Comparison of ENCODE assay signal across 9 cellular contexts in genomic region chr1:161611868-161612321, GRCh38. TPM values are rescaled to one million over a fixed set of nuclear protein-coding genes. Genes with fewer than 3 reads are reported as not detected.
DNase-seq lines count a peak whose midpoint lies in the region; ATAC-seq, FAIRE-seq and TF ChIP-seq lines count a peak whose summit lies in the region.
"Not testable (repeated sequence)": the region's sequence is repeated elsewhere in the genome, so short reads cannot be mapped to it uniquely, and the experiment has no call there.
"Had no signal": no experiment of that assay in that cellular context is flagged by ENCODE, and none has a peak within 500 bp of the region (broad histone marks: within the 10 kb centered on the region; RNA-seq: fewer than 3 reads in every experiment).

No MANE protein-coding gene starts in this region.

- TF ChIP-seq CTCF in pancreas (IDR thresholded peaks at IDR 0.05): not testable (repeated sequence)

- H3K9me3 ChIP-seq in NT2/D1 (ENCODE audit: insufficient read depth, low read length); ectodermal cell (ENCODE audit: control insufficient read depth, low read length); pancreas: not testable (repeated sequence)

- POLR2A ChIA-PET in activated CD8-positive, alpha-beta T cell treated with anti-CD3 and anti-CD28 coated beads, Interleukin-2, amount 10 ng/mL, durations not matched to agents 7 days and 5 days (lab: Charles Lee): interaction anchor here (1.2 kb wide), 1 partner anchor 137 kb away, joined by 3 read pairs; no protein-coding TSS in a partner anchor

- DNase-seq in G401 (ENCODE audit: low spot score) (peak; percentile 32), HT1080 (ENCODE audit: low read depth) (peak; percentile 53), inferior parietal cortex (ENCODE audit: extremely low spot score) (peak; percentile 40), pancreas (peak in 1 of 6 donors; percentile 8), ureter (ENCODE audit: low spot score) (peak; percentile 51)
- not testable (repeated sequence) for DNase-seq in NT2/D1 (ENCODE audit: low read depth, low spot score)
- DNase-seq in activated CD8-positive, alpha-beta T cell treated with anti-CD3 and anti-CD28 coated beads, Interleukin-2, amount 10 ng/mL, durations not matched to agents 7 days and 5 days: peak; percentile 42

- not testable (repeated sequence) for H3K9me3 Mint-ChIP-seq in activated CD8-positive, alpha-beta T cell treated with anti-CD3 and anti-CD28 coated beads, Interleukin-2, amount 10 ng/mL, durations not matched to agents 7 days and 5 days (ENCODE audit: insufficient read depth)

- H3K4me1 Mint-ChIP-seq in activated CD8-positive, alpha-beta T cell treated with anti-CD3 and anti-CD28 coated beads, Interleukin-2, amount 10 ng/mL, durations not matched to agents 7 days and 5 days (ENCODE audit: low read depth): peaks cover 27% of the 10 kb centered on the region

- WGBS in ectodermal cell, 2 experiments: 2 to 5% methylated on average over 12 to 13 of the region's 19 CpGs
- 1 to 4% methylated on average over 18 of the region's 19 CpGs for WGBS in pancreas, 2 donors

- H3K27me3 ChIP-seq in NT2/D1 (ENCODE audit: insufficient read depth, insufficient read length); ectodermal cell (ENCODE audit: control insufficient read depth, insufficient read depth, low read length, poor library complexity, severe bottlenecking); pancreas: not testable (repeated sequence)

- peaks cover 11% of the 10 kb centered on the region for H3K27me3 Mint-ChIP-seq in activated CD8-positive, alpha-beta T cell treated with anti-CD3 and anti-CD28 coated beads, Interleukin-2, amount 10 ng/mL, durations not matched to agents 7 days and 5 days (ENCODE audit: low read depth)

- not testable (repeated sequence) for ATAC-seq in activated CD8-positive, alpha-beta T cell treated with anti-CD3 and anti-CD28 coated beads, Interleukin-2, amount 10 ng/mL, durations not matched to agents 7 days and 5 days
- ATAC-seq in pancreas: peak; percentile 23 to 43 (median 38)

- in situ Hi-C loops in G401 (cut with HindIII; ENCODE audit: low sequenced_read_pairs): not testable (repeated sequence)

- H3K4me3 ChIP-seq in NT2/D1 (ENCODE audit: insufficient read length, low read depth) (peak overlapping the region; percentile 57), ectodermal cell (ENCODE audit: insufficient read depth, low read depth, low read length) (peak overlapping the region; percentile 47), pancreas (peak overlapping the region; percentile 12 to 45 (median 26))

- intact Hi-C loops in pancreas (cut with DNase I): not testable (repeated sequence)

- H3K36me3 ChIP-seq in NT2/D1 (ENCODE audit: insufficient read depth, insufficient read length, low read length); ectodermal cell (ENCODE audit: control insufficient read depth, insufficient read depth, low read length); pancreas: not testable (repeated sequence)

- CTCF ChIA-PET in activated CD8-positive, alpha-beta T cell treated with anti-CD3 and anti-CD28 coated beads, Interleukin-2, amount 10 ng/mL, durations not matched to agents 7 days and 5 days (lab: Charles Lee): not testable (repeated sequence)

- peak overlapping the region; percentile 57 for H3K9ac ChIP-seq in NT2/D1 (ENCODE audit: insufficient read length, low read depth)

- H3K27ac ChIP-seq in ectodermal cell (ENCODE audit: insufficient read depth, low read depth, low read length, poor library complexity, severe bottlenecking) (peak overlapping the region; percentile 50), pancreas (peak overlapping the region; percentile 39 to 68 (median 49))

- H3K4me1 ChIP-seq in NT2/D1 (ENCODE audit: insufficient read depth, insufficient read length); ectodermal cell (ENCODE audit: control insufficient read depth, insufficient read depth, low read length); pancreas: not testable (repeated sequence)

- peak overlapping the region; percentile 90 for H3K4me3 Mint-ChIP-seq in activated CD8-positive, alpha-beta T cell treated with anti-CD3 and anti-CD28 coated beads, Interleukin-2, amount 10 ng/mL, durations not matched to agents 7 days and 5 days

- H3K36me3 Mint-ChIP-seq in activated CD8-positive, alpha-beta T cell treated with anti-CD3 and anti-CD28 coated beads, Interleukin-2, amount 10 ng/mL, durations not matched to agents 7 days and 5 days (ENCODE audit: low read depth): not testable (repeated sequence)

- not testable (repeated sequence) for FAIRE-seq in pancreas (lab: Jason Lieb, UNC)

- H3K27ac Mint-ChIP-seq in activated CD8-positive, alpha-beta T cell treated with anti-CD3 and anti-CD28 coated beads, Interleukin-2, amount 10 ng/mL, durations not matched to agents 7 days and 5 days: peak overlapping the region; percentile 92

RNA-seq across cellular contexts. Expression of gene FCGR3B, which starts 19.1 kb away (rescaled TPM):
- not detected in 2 replicates for total RNA-seq in G401 (2014; rRNA removed; shearing (Covaris generic))
- not detected in 2 replicates for total RNA-seq in HT1080 (2014; rRNA removed; shearing (Covaris generic))
- polyA plus RNA-seq in HT1080 (2015; cell fraction: cytosol; rRNA removed): not detected in 2 replicates
- polyA plus RNA-seq in HT1080 (2015; cell fraction: nucleus; rRNA removed): not detected in 2 replicates
- total RNA-seq in activated CD8-positive, alpha-beta T cell treated with anti-CD3 and anti-CD28 coated beads, Interleukin-2, amount 10 ng/mL, durations not matched to agents 7 days and 5 days: not detected
- polyA plus RNA-seq in ectodermal cell (2013, experiment 1 of 4): not detected
- not detected for polyA plus RNA-seq in ectodermal cell (2013, experiment 2 of 4)
- not detected for polyA plus RNA-seq in ectodermal cell (2013, experiment 3 of 4)
- not detected for polyA plus RNA-seq in ectodermal cell (2013, experiment 4 of 4)
- total RNA-seq in pancreas (1 to 10 TPM in 3 of 6 donors, under 1 TPM in 3; 0.22 to 5.2 (median 0.89) TPM), ureter (1.6 TPM)
- under 1 TPM; 0.15 to 0.28 TPM for polyA plus RNA-seq in pancreas
- total RNA-seq: pulmonary artery endothelial cell had no signal

RNA-seq across cellular contexts. Expression of gene FCGR2B, which starts 51.0 kb away (rescaled TPM):
- not detected in 2 replicates for total RNA-seq in G401 (2014; rRNA removed; shearing (Covaris generic))
- 0.13 TPM in 1 of 2 replicates, not detected in the other for total RNA-seq in HT1080 (2014; rRNA removed; shearing (Covaris generic))
- polyA plus RNA-seq in HT1080 (2015; cell fraction: cytosol; rRNA removed): not detected in 2 replicates
- polyA plus RNA-seq in HT1080 (2015; cell fraction: nucleus; rRNA removed): 0.04 TPM in 1 of 2 replicates, not detected in the other
- total RNA-seq in activated CD8-positive, alpha-beta T cell treated with anti-CD3 and anti-CD28 coated beads, Interleukin-2, amount 10 ng/mL, durations not matched to agents 7 days and 5 days: not detected
- polyA plus RNA-seq in ectodermal cell (2013, experiment 1 of 4): not detected
- polyA plus RNA-seq in ectodermal cell (2013, experiment 2 of 4): not detected
- polyA plus RNA-seq in ectodermal cell (2013, experiment 3 of 4): not detected
- polyA plus RNA-seq in ectodermal cell (2013, experiment 4 of 4): not detected
- total RNA-seq in pancreas: 1 to 10 TPM in 3 of 6 donors, under 1 TPM in 3; 0.19 to 8.8 (median 2.6) TPM
- polyA plus RNA-seq in pancreas: 1 to 10 TPM in 1 of 2 donors, under 1 TPM in 1; 0.80 to 1.1 TPM
- 11.6 TPM for total RNA-seq in ureter
- total RNA-seq: pulmonary artery endothelial cell had no signal
